Comparison of ENCODE assay signal across 8 cellular contexts in the genomic region with DNA sequence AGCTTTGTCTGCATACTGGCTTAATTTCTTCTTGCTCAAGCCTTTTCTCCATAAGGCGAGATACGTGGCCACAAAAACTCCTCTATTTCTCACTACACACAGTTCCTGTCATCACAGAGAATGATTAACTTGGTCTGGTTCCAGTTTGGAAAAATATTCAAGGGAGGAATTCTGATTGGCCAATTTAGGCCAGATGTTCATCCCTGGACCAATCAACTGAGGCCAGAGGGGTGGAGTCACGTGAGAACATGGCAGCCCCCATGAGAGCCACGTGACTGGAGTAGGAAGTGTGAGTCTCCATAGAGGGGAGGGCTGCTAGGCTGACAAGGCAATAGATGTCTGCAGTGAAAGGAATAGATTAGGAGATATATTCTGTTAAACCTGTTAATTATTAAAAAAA.
DNase-seq lines count a peak whose midpoint lies in the region; ATAC-seq, FAIRE-seq and TF ChIP-seq lines count a peak whose summit lies in the region.
"Not testable (repeated sequence)": the region's sequence is repeated elsewhere in the genome, so short reads cannot be mapped to it uniquely, and the experiment has no call there.

No MANE protein-coding gene starts in this region.

- DNase-seq in A549 (ENCODE audit: low read depth in 1 of 2, low spot score in 1 of 2) = peak; percentile 0 to 38
- DNase-seq in EH (ENCODE audit: low read depth) = peak; percentile 13
- peak; percentile 7 for DNase-seq in HFFc6
- DNase-seq in Karpas-422 = peak; percentile 70
- DNase-seq in OCI-LY7 (ENCODE audit: low spot score) = peak; percentile 24
- DNase-seq in WTC11 (ENCODE audit: low spot score) = not testable (repeated sequence)
- DNase-seq in dermis blood vessel endothelial cell = peak; percentile 0
- peak; percentile 19 for DNase-seq in kidney tubule cell (ENCODE audit: low spot score)

- not testable (repeated sequence) for FAIRE-seq in A549 (lab: Jason Lieb, UNC)

- H3K9ac ChIP-seq in Karpas-422 (ENCODE audit: low read length) = not testable (repeated sequence)

- H3K27ac Mint-ChIP-seq in HFFc6, WTC11: not testable (repeated sequence)

- not testable (repeated sequence) for TF ChIP-seq RAD21 in A549 (conservative IDR thresholded peaks at IDR 0.05 in 1 of 2, IDR thresholded peaks at IDR 0.05 in 1 of 2)

- not testable (repeated sequence) for H4K20me1 ChIP-seq in Karpas-422 (ENCODE audit: insufficient read depth, low read depth, low read length); OCI-LY7 (ENCODE audit: insufficient read depth, low read length)

- H3K4me1 Mint-ChIP-seq in HFFc6 (ENCODE audit: low read depth); WTC11: not testable (repeated sequence)

- TF ChIP-seq CTCF in A549 (IDR thresholded peaks at IDR 0.05); HFFc6 (IDR thresholded peaks at IDR 0.05); OCI-LY7 (conservative IDR thresholded peaks at IDR 0.05; ENCODE audit: low read length); WTC11 (IDR thresholded peaks at IDR 0.05): not testable (repeated sequence)

- H3K79me2 ChIP-seq in Karpas-422 (ENCODE audit: low read length); OCI-LY7 (ENCODE audit: insufficient read depth, low read depth, low read length): not testable (repeated sequence)

- H3K4me3 Mint-ChIP-seq in HFFc6, WTC11: not testable (repeated sequence)

- not testable (repeated sequence) for ATAC-seq in A549, WTC11

- not testable (repeated sequence) for H2AFZ ChIP-seq in Karpas-422 (ENCODE audit: low read length)
- 0 out of 2 replicates have a peak overlapping the region, but pooled peaks have one; percentile 58 for H2AFZ ChIP-seq in OCI-LY7 (ENCODE audit: low read length)

- not testable (repeated sequence) for H3K27me3 Mint-ChIP-seq in HFFc6 (ENCODE audit: insufficient read depth)
- H3K27me3 Mint-ChIP-seq in WTC11 (ENCODE audit: low read depth) = peaks cover 35% of the 10 kb centered on the region

- not testable (repeated sequence) for H3K9me3 ChIP-seq in A549; Karpas-422 (ENCODE audit: low read length); OCI-LY7 (ENCODE audit: low read length)

- TF ChIP-seq EP300 in A549 (IDR thresholded peaks at IDR 0.05) = not testable (repeated sequence)

- not testable (repeated sequence) for H3K27ac ChIP-seq in A549; Karpas-422 (ENCODE audit: low read length); OCI-LY7 (ENCODE audit: low read depth, low read length, poor library complexity, severe bottlenecking)

- not testable (repeated sequence) for H3K36me3 Mint-ChIP-seq in HFFc6 (ENCODE audit: low read depth); WTC11

- H3K4me3 ChIP-seq in A549; Karpas-422 (ENCODE audit: low read length); OCI-LY7 (ENCODE audit: low read depth, low read length, poor library complexity, severe bottlenecking): not testable (repeated sequence)

- POLR2A ChIA-PET in A549 (lab: Yijun Ruan, JAX); OCI-LY7 (lab: Charles Lee); WTC11 (lab: Charles Lee): not testable (repeated sequence)

- not testable (repeated sequence) for H3K9me2 ChIP-seq in Karpas-422 (replicated peaks; ENCODE audit: insufficient read depth, low read length); OCI-LY7 (ENCODE audit: insufficient read depth, low read length)

- H3K27me3 ChIP-seq in Karpas-422 (ENCODE audit: low read length) = not testable (repeated sequence)

- 2% methylated on average over 4 of the region's 4 CpGs for WGBS in A549 (ENCODE audit: missing lambda C conversion rate)

- BruUV-seq in OCI-LY7 (replicated peaks; lab: Mats Ljungman, UMichigan) = not testable (repeated sequence)

- intact Hi-C loops in OCI-LY7 (cut with micrococcal nuclease; ENCODE audit: unreplicated experiment) = not testable (repeated sequence)

- CTCF ChIA-PET in A549 (lab: Yijun Ruan, JAX); OCI-LY7 (lab: Charles Lee; ENCODE audit: unreplicated experiment); WTC11 (lab: Charles Lee): not testable (repeated sequence)

- H3K9me3 Mint-ChIP-seq in HFFc6 = not testable (repeated sequence)
- peaks cover 19% of the 10 kb centered on the region for H3K9me3 Mint-ChIP-seq in WTC11

- H3K4me2 ChIP-seq in A549; Karpas-422 (ENCODE audit: low read depth, low read length, poor library complexity, severe bottlenecking); OCI-LY7 (ENCODE audit: low read length): not testable (repeated sequence)

- TF ChIP-seq POLR2A in A549 (IDR thresholded peaks at IDR 0.05; ENCODE audit: low read length) = not testable (repeated sequence)

- not testable (repeated sequence) for H3K4me1 ChIP-seq in A549; Karpas-422 (ENCODE audit: low read length); OCI-LY7 (ENCODE audit: insufficient read depth, low read length, poor library complexity, severe bottlenecking)

- not testable (repeated sequence) for H3K36me3 ChIP-seq in Karpas-422 (ENCODE audit: insufficient read depth, low read length); OCI-LY7 (ENCODE audit: insufficient read depth, low read length)

TF ChIP-seq in A549, 52 proteins besides CTCF, POLR2A, EP300 and RAD21:
- TF ChIP-seq, protein P1, sequence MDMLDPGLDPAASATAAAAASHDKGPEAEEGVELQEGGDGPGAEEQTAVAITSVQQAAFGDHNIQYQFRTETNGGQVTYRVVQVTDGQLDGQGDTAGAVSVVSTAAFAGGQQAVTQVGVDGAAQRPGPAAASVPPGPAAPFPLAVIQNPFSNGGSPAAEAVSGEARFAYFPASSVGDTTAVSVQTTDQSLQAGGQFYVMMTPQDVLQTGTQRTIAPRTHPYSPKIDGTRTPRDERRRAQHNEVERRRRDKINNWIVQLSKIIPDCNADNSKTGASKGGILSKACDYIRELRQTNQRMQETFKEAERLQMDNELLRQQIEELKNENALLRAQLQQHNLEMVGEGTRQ (IDR thresholded peaks at IDR 0.05) = peak; percentile 73

TF ChIP-seq in WTC11, 78 proteins besides CTCF, POLR2A, EP300 and RAD21:
- TF ChIP-seq, protein P2, sequence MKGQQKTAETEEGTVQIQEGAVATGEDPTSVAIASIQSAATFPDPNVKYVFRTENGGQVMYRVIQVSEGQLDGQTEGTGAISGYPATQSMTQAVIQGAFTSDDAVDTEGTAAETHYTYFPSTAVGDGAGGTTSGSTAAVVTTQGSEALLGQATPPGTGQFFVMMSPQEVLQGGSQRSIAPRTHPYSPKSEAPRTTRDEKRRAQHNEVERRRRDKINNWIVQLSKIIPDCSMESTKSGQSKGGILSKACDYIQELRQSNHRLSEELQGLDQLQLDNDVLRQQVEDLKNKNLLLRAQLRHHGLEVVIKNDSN (CRISPR knock-in tag; IDR thresholded peaks at IDR 0.05) = peak; percentile 62
- TF ChIP-seq, protein P1 (CRISPR knock-in tag; IDR thresholded peaks at IDR 0.05) = peak; percentile 77
